8 cellular contexts compared by ENCODE assay signal in the genomic region with DNA sequence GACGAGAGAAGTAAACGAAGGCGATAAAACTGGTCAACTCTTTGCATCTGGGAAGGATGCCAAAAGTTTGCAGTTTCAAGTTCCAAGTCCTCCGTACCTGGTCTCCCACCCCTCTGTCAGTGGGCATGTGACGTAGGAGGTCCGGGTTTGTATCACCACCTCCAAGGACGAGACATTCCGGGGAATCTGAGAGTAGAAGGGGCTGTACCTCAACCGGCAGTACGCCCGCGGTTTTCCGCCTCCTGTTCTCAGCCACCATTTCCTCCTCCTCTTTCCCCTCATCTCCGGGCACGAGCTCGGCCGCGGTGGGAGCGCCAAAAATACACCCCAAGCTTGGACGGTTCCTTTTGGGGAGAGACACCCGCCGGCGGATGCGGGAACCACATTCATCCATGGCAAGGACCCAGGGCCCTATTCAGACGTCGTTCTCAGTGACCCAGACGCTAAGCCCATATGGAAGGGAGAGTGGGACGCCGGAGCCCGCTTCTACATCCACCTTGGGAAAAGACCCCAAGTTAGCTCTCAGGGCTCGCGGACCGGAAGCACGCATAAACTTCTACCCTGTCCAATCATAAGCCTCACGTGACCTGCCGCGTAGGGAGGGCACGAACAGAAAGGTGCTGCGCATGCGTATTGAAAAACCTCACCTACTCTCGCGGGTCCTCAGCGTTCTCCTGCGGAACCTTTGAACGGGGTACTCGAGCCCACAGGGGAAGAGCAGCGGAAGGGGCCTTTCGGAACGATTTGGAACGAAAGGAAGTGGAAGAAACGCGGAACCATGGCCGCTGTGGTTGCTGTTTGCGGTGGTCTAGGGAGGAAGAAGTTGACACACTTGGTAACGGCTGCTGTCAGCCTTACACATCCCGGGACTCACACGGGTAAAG. TPM values are rescaled to one million over a fixed set of nuclear protein-coding genes. Genes with fewer than 3 reads are reported as not detected.
DNase-seq lines count a peak whose midpoint lies in the region; ATAC-seq and TF ChIP-seq lines count a peak whose summit lies in the region.

Gene HELQ (minus strand): TSS at position 524 of the 884 bp plus-strand sequence. CDS start 130 bp downstream, at position 394.
Gene MRPS18C (plus strand): TSS at position 759 of the 884 bp plus-strand sequence. CDS start 20 bp downstream, at position 779.

- peaks cover 30% of the 10 kb centered on the region for H3K4me1 Mint-ChIP-seq in T-helper 1 cell treated with Interleukin-12 subunit alpha and Interleukin-12 subunit beta and Interleukin-4 antibody, amounts not matched to agents 30 μg/mL and 1 μg/mL, for 36 hours (ENCODE audit: low read depth)

- no peaks in the 10 kb centered on the region for H3K9me3 ChIP-seq in upper lobe of right lung

- peaks cover 22% of the 10 kb centered on the region for H3K4me1 ChIP-seq in upper lobe of right lung

- peak within 1 kb of the TSS; percentile 98 for H3K4me3 Mint-ChIP-seq in T-helper 1 cell treated with Interleukin-12 subunit alpha and Interleukin-12 subunit beta and Interleukin-4 antibody, amounts not matched to agents 30 μg/mL and 1 μg/mL, for 36 hours

- TF ChIP-seq POLR2A in GM15510 (IDR thresholded peaks at IDR 0.05; ENCODE audit: borderline replicate concordance, extremely low read depth, insufficient read length) = peak; percentile 85

- H3K27ac Mint-ChIP-seq in T-helper 1 cell treated with Interleukin-12 subunit alpha and Interleukin-12 subunit beta and Interleukin-4 antibody, amounts not matched to agents 30 μg/mL and 1 μg/mL, for 36 hours = peak within 1 kb of the TSS; percentile 99

- peak within 1 kb of the TSS; percentile 99 for H3K27ac ChIP-seq in upper lobe of right lung

- H3K9me3 Mint-ChIP-seq in T-helper 1 cell treated with Interleukin-12 subunit alpha and Interleukin-12 subunit beta and Interleukin-4 antibody, amounts not matched to agents 30 μg/mL and 1 μg/mL, for 36 hours = no peaks in the 10 kb centered on the region

- peak; percentile 96 for ATAC-seq in HG02885 (IDR thresholded peaks at IDR 0.05; ENCODE audit: poor library complexity, unreplicated experiment)
- ATAC-seq in left cardiac atrium = peak; percentile 99
- peak; percentile 98 for ATAC-seq in upper lobe of right lung

- H3K4me3 ChIP-seq in upper lobe of right lung = peak within 1 kb of the TSS; percentile 80

- peaks cover 42% of the 10 kb centered on the region for H3K36me3 ChIP-seq in upper lobe of right lung

- H3K36me3 Mint-ChIP-seq in T-helper 1 cell treated with Interleukin-12 subunit alpha and Interleukin-12 subunit beta and Interleukin-4 antibody, amounts not matched to agents 30 μg/mL and 1 μg/mL, for 36 hours (ENCODE audit: low read depth) = peaks cover 35% of the 10 kb centered on the region

- H3K27me3 ChIP-seq in upper lobe of right lung = no peaks in the 10 kb centered on the region

- intact Hi-C loops in left cardiac atrium (cut with DNase I) = no loop called here
- intact Hi-C loops in posterior vena cava (cut with DNase I) = no loop called here
- intact Hi-C loops in upper lobe of right lung (cut with DNase I) = no loop called here

- peak; percentile 25 for TF ChIP-seq CTCF in upper lobe of right lung (IDR thresholded peaks at IDR 0.05)

- DNase-seq in NCI-H1694 (lab: John Stamatoyannopoulos, UW) = peak; percentile 95
- DNase-seq in amniotic stem cell (lab: John Stamatoyannopoulos, UW) = peak; percentile 99
- DNase-seq in left cardiac atrium = peak; percentile 98
- peak; percentile 98 for DNase-seq in posterior vena cava (ENCODE audit: low spot score)
- DNase-seq in upper lobe of right lung = peak; percentile 96

- H3K27me3 Mint-ChIP-seq in T-helper 1 cell treated with Interleukin-12 subunit alpha and Interleukin-12 subunit beta and Interleukin-4 antibody, amounts not matched to agents 30 μg/mL and 1 μg/mL, for 36 hours (ENCODE audit: low read depth) = no peaks in the 10 kb centered on the region

RNA-seq across cellular contexts. Expression of gene HELQ, which starts in this region (rescaled TPM):
- total RNA-seq in left cardiac atrium (10 to 100 TPM; 13.0 to 15.5 TPM), posterior vena cava (10 to 100 TPM; 10.7 to 12.9 TPM), upper lobe of right lung (16.9 TPM)

RNA-seq across cellular contexts. Expression of gene MRPS18C, which starts in this region (rescaled TPM):
- 10 to 100 TPM; 53.0 to 59.7 TPM for total RNA-seq in left cardiac atrium
- total RNA-seq in posterior vena cava = 10 to 100 TPM; 39.4 to 42.8 TPM
- 30.0 TPM for total RNA-seq in upper lobe of right lung

Comparison
In these comparisons a context has a peak if more than half of its experiments do, and no peak if none do; other contexts are left out.
1. Peak in every context shown above with its lines: DNase-seq, ATAC-seq, H3K4me3 ChIP-seq and H3K27ac ChIP-seq.